ENCODE assay signal across 9 cellular contexts in the genomic region with DNA sequence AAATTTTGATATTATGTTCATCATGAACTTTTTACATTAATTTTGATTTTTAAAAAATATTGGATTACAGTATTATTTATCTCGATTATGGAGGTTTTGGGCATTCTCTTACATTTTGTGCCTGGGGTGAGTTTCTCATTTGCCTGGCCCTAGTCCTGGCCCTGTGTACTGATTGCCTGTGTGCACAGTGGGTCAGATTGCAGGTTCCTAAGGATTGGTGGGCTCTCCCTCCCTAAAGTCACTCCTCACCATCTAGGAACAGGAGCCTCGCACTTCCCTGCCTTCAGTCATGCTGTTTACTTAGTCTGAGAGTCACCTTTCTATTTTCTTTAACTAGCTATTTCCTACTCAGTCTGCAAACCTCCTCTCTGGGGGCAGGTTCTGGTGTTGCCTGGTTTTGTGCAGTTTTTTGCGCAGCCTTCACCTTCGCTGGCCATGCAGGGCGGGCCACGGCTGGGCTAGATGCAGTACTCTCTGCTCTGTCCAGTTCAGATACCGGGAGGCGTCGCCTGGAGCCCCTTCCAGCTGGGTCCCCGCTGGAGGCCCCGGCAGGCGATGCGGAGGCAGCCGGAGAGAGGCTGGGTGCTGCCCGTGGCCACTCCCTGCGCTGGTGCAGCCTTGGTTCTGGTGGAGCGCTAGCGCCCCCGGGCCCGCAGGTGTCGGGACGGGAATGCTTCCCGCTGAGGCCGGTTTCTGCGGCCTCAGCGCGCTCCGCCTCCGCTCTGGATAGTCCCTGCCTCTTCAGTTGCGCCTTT. TPM values are rescaled to one million over a fixed set of nuclear protein-coding genes. Genes with fewer than 3 reads are reported as not detected.
A peak's percentile ranks its signal among the peaks of the same experiment; 100 is the strongest.
DNase-seq lines count a peak whose midpoint lies in the region; ATAC-seq, FAIRE-seq and TF ChIP-seq lines count a peak whose summit lies in the region.
"Had no signal": no experiment of that assay in that cellular context is flagged by ENCODE, and none has a peak within 500 bp of the region (broad histone marks: within the 10 kb centered on the region; RNA-seq: fewer than 3 reads in every experiment).

No MANE protein-coding gene starts in this region.

- TF ChIP-seq EP300 in GM12878 (IDR thresholded peaks at IDR 0.05; ENCODE audit: borderline replicate concordance in 1 of 2, control insufficient read depth in 1 of 2, low read depth in 2 of 2, low read length in 2 of 2) = no peak

- H3K27ac ChIP-seq in GM12878 (ENCODE audit: control insufficient read depth, insufficient read depth) (no peak overlapping the region), iPS-18a (ENCODE audit: low read length) (no peak overlapping the region), skeletal muscle tissue (ENCODE audit: low read depth, low read length) (no peak overlapping the region)
- no peak overlapping the region for H3K27ac ChIP-seq in effector memory CD4-positive, alpha-beta T cell (ENCODE audit: insufficient read depth, low read length, poor library complexity, severe bottlenecking)

- intact Hi-C loops in GM12878 (cut with micrococcal nuclease; ENCODE audit: unreplicated experiment) = no loop called here

- no peaks in the 10 kb centered on the region for H3K9me3 ChIP-seq in GM12878 (replicated peaks; ENCODE audit: control insufficient read depth, insufficient read depth, low read length)
- no peaks in the 10 kb centered on the region for H3K9me3 ChIP-seq in iPS-18a (ENCODE audit: control insufficient read depth, low read depth, low read length)
- H3K9me3 ChIP-seq in skeletal muscle tissue (ENCODE audit: control insufficient read depth in 3 of 3, low read length in 3 of 3) = no peaks in the 10 kb centered on the region
- H3K9me3 ChIP-seq in effector memory CD4-positive, alpha-beta T cell (ENCODE audit: control insufficient read depth, low read length) = no peaks in the 10 kb centered on the region

- DNase-seq in D721Med (ENCODE audit: insufficient read length, low spot score) (no peak), SK-N-DZ (ENCODE audit: low spot score) (peak; percentile 60), GM12878 (ENCODE audit: low read depth, low spot score) (no peak), COLO829 (ENCODE audit: low spot score) (no peak)
- DNase-seq in effector memory CD4-positive, alpha-beta T cell = no peak

- H3K4me1 ChIP-seq in GM12878 (ENCODE audit: control insufficient read depth, insufficient read depth, low read length) (no peaks in the 10 kb centered on the region), iPS-18a (ENCODE audit: control insufficient read depth, low read depth, low read length) (peaks cover 6% of the 10 kb centered on the region), skeletal muscle tissue (ENCODE audit: control insufficient read depth in 3 of 3, insufficient read depth in 3 of 3, low read length in 3 of 3) (peaks cover 4 to 8% (median 7%) of the 10 kb centered on the region in 3 donors)
- no peaks in the 10 kb centered on the region for H3K4me1 ChIP-seq in effector memory CD4-positive, alpha-beta T cell (ENCODE audit: control insufficient read depth, insufficient read depth, low read length, poor library complexity, severe bottlenecking)

- no peaks in the 10 kb centered on the region for H3K79me2 ChIP-seq in GM12878 (ENCODE audit: control insufficient read depth, insufficient read depth, low read length)

- TF ChIP-seq POLR2A in GM12878 (IDR thresholded peaks at IDR 0.05; ENCODE audit: low read depth, low read length) = no peak

- POLR2A ChIA-PET in GM12878 (lab: Charles Lee) = no interaction called here

- H3K4me2 ChIP-seq in GM12878 (ENCODE audit: control insufficient read depth, insufficient read depth) = no peak overlapping the region; the same call in 1 of the 2 replicates

- in situ Hi-C loops in GM12878 (cut with MboI) = no loop called here

- CTCF ChIA-PET in GM12878 (lab: Yijun Ruan, JAX) = no interaction called here

- H3K36me3 ChIP-seq in GM12878 (ENCODE audit: control insufficient read depth in 2 of 2, insufficient read depth in 2 of 2, low read length in 1 of 2) = no peaks in the 10 kb centered on the region
- H3K36me3 ChIP-seq in iPS-18a (ENCODE audit: control insufficient read depth, low read depth, low read length) = no peaks in the 10 kb centered on the region
- no peaks in the 10 kb centered on the region for H3K36me3 ChIP-seq in skeletal muscle tissue (ENCODE audit: control insufficient read depth in 3 of 3, insufficient read depth in 3 of 3, low read length in 3 of 3)
- H3K36me3 ChIP-seq in effector memory CD4-positive, alpha-beta T cell (ENCODE audit: control insufficient read depth, insufficient read depth, low read length) = no peaks in the 10 kb centered on the region

- WGBS in GM12878 (ENCODE audit: insufficient coverage, insufficient replicate concordance, low lambda C conversion rate, missing lambda C conversion rate) = 13% methylated on average over 30 of the region's 30 CpGs

- peaks cover 3 to 7% of the 10 kb centered on the region in 2 experiments; a peak in 2 of 4 replicates for H3K27me3 ChIP-seq in GM12878 (replicated peaks in 1 of 2; ENCODE audit: control insufficient read depth in 2 of 2, insufficient read depth in 2 of 2, low read length in 1 of 2)
- peaks cover 26% of the 10 kb centered on the region for H3K27me3 ChIP-seq in iPS-18a (ENCODE audit: control insufficient read depth, insufficient read depth, low read length)
- peaks cover 7 to 16% (median 8%) of the 10 kb centered on the region in 3 donors for H3K27me3 ChIP-seq in skeletal muscle tissue (ENCODE audit: control insufficient read depth in 3 of 3, insufficient read depth in 3 of 3, low read length in 3 of 3)
- peaks cover 4% of the 10 kb centered on the region for H3K27me3 ChIP-seq in effector memory CD4-positive, alpha-beta T cell (replicated peaks; ENCODE audit: control insufficient read depth, insufficient read depth, low read length, poor library complexity, severe bottlenecking)

- no peaks in the 10 kb centered on the region for H4K20me1 ChIP-seq in GM12878 (ENCODE audit: control insufficient read depth, insufficient read depth)

- no peak overlapping the region for H2AFZ ChIP-seq in GM12878 (ENCODE audit: control insufficient read depth, low read depth, low read length)

- TF ChIP-seq RAD21 in GM12878 (IDR thresholded peaks at IDR 0.05; ENCODE audit: insufficient read depth, low read depth, low read length) = peak; percentile 36; the same call in 1 of the 2 replicates

- H3K9ac ChIP-seq in GM12878 (ENCODE audit: control insufficient read depth, insufficient read depth, low read length) = no peak overlapping the region
- H3K9ac ChIP-seq in iPS-18a (ENCODE audit: low read length) = peak overlapping the region; percentile 8
- peak overlapping the region in 2 of 3 donors; percentile 32 to 34 for H3K9ac ChIP-seq in skeletal muscle tissue (ENCODE audit: low read depth in 1 of 3, low read length in 3 of 3)

- H3K4me3 ChIP-seq in GM12878 (no peak overlapping the region), iPS-18a (ENCODE audit: low read length) (peak overlapping the region; percentile 60), skeletal muscle tissue (ENCODE audit: low read length in 3 of 3) (peak overlapping the region; percentile 42 to 65 (median 52))
- no peak overlapping the region for H3K4me3 ChIP-seq in effector memory CD4-positive, alpha-beta T cell (ENCODE audit: insufficient read depth, low read depth, low read length, poor library complexity, severe bottlenecking)

- ATAC-seq in HG02885 (IDR thresholded peaks at IDR 0.05; ENCODE audit: poor library complexity, unreplicated experiment) (peak; percentile 69), GM12878 (peak; percentile 49)

- FAIRE-seq in D721Med (lab: Jason Lieb, UNC) = no peak
- FAIRE-seq in GM12878 (lab: Jason Lieb, UNC) = no peak

- no TSS peak for BruUV-seq in GM12878 (replicated peaks; lab: Mats Ljungman, UMichigan)

- peak; percentile 62 for TF ChIP-seq CTCF in D721Med (IDR thresholded peaks at IDR 0.05; ENCODE audit: insufficient read depth, missing control alignments)
- peak in 1 of 3 experiments; percentile 17; a peak in 2 of 6 replicates for TF ChIP-seq CTCF in GM12878 (IDR thresholded peaks at IDR 0.05 in 2 of 3, conservative IDR thresholded peaks at IDR 0.05 in 1 of 3; ENCODE audit: control insufficient read depth in 2 of 3, extremely low read depth in 1 of 3, insufficient read depth in 1 of 3, low read depth in 3 of 3, low read length in 3 of 3)

- RAD21 ChIA-PET in GM12878 (lab: Charles Lee; ENCODE audit: unreplicated experiment) = no interaction called here

- SMC1A ChIA-PET in GM12878 (lab: Charles Lee; ENCODE audit: uncharacterized antibody, unreplicated experiment) = interaction anchor here (0.7 kb wide), 1 partner anchor 322 kb away, joined by 3 read pairs; no protein-coding TSS in a partner anchor

TF ChIP-seq in GM12878, 131 proteins besides CTCF, POLR2A, EP300 and RAD21:
- TF ChIP-seq, protein P1, sequence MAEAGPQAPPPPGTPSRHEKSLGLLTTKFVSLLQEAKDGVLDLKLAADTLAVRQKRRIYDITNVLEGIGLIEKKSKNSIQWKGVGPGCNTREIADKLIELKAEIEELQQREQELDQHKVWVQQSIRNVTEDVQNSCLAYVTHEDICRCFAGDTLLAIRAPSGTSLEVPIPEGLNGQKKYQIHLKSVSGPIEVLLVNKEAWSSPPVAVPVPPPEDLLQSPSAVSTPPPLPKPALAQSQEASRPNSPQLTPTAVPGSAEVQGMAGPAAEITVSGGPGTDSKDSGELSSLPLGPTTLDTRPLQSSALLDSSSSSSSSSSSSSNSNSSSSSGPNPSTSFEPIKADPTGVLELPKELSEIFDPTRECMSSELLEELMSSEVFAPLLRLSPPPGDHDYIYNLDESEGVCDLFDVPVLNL (IDR thresholded peaks at IDR 0.05; ENCODE audit: low read depth, low read length) = no peak

RNA-seq across cellular contexts. Expression of a gene that starts 23.3 kb away (rescaled TPM):
- not detected in 2 replicates for polyA plus RNA-seq in SK-N-DZ (2014; cell fraction: cytosol; rRNA removed)
- polyA plus RNA-seq in SK-N-DZ (2014; cell fraction: nucleus; rRNA removed) = not detected in 2 replicates
- total RNA-seq in GM12878 (2013; cell fraction: nucleolus; rRNA removed) = not detected in 2 replicates
- not detected in 2 replicates for total RNA-seq in GM12878 (2014; rRNA removed)
- total RNA-seq in GM12878 (2014; rRNA removed; fragmentation: Illumina TruSeq; extraction: Trizol) = not detected in 2 replicates
- not detected in 2 replicates for total RNA-seq in GM12878 (2021)
- polyA plus RNA-seq in GM12878 (2011; ENCODE audit: low read depth) = not detected
- not detected in 2 replicates for polyA plus RNA-seq in GM12878 (2011; rRNA removed)
- polyA plus RNA-seq in GM12878 (2011; cell fraction: cytosol; rRNA removed) = not detected in 2 replicates
- not detected in 2 replicates for polyA plus RNA-seq in GM12878 (2011; cell fraction: nucleus; rRNA removed)
- not detected in 2 replicates for polyA plus RNA-seq in GM12878 (2012)
- not detected in 2 replicates for polyA plus RNA-seq in GM12878 (2014; fragmentation: Illumina TruSeq; extraction: Trizol)
- polyA plus RNA-seq in GM12878 (2014; fragmentation: Nextera tagmentation; extraction: Ambion mirVana) = not detected
- not detected in 2 replicates for polyA plus RNA-seq in GM12878 (2014; rRNA removed)
- polyA plus RNA-seq in GM12878 (2016; fragmentation: Nextera tagmentation; extraction: Ambion mirVana) = not detected
- not detected in 2 replicates for polyA minus RNA-seq in GM12878 (2011; rRNA and poly(A)+ RNA removed)
- polyA minus RNA-seq in GM12878 (2011; cell fraction: cytosol; rRNA and poly(A)+ RNA removed) = not detected in 2 replicates
- polyA minus RNA-seq in GM12878 (2011; cell fraction: nucleus; rRNA and poly(A)+ RNA removed) = not detected in 2 replicates
- total RNA-seq in skeletal muscle tissue = 1.6 TPM
- total RNA-seq: urinary bladder had no signal
- polyA plus RNA-seq: urinary bladder had no signal

Comparison
In these comparisons a context has a peak if more than half of its experiments do, and no peak if none do; other contexts are left out.
1. H3K4me3 ChIP-seq: peak in iPS-18a (single experiment) and skeletal muscle tissue (3 of 3); none in GM12878 (single experiment) and effector memory CD4-positive, alpha-beta T cell (single experiment).